Comparison of ENCODE assay signal across 12 cellular contexts in genomic region chr7:49597805-49598204, GRCh38.
"Had no signal": no experiment of that assay in that cellular context is flagged by ENCODE, and none has a peak within 500 bp of the region (broad histone marks: within the 10 kb centered on the region; RNA-seq: fewer than 3 reads in every experiment).

No MANE protein-coding gene starts in this region.

- H3K4me3 ChIP-seq: gastrocnemius medialis, lung, sigmoid colon had no signal

- DNase-seq: activated CD4-positive, alpha-beta T cell treated with anti-CD3 and anti-CD28 coated beads, Interleukin-2, amount 50 U/mL, for 4 hours; activated CD4-positive, CD25-positive, alpha-beta regulatory T cell treated with anti-CD3 and anti-CD28 coated beads, Interleukin-2, amount 50 U/mL, for 72 hours; activated gamma-delta T cell; activated naive CD8-positive, alpha-beta T cell treated with anti-CD3 and anti-CD28 coated beads for 36 hours; activated T-cell treated with anti-CD3 and anti-CD28 coated beads, Interleukin-2, amount 50 U/mL, for 24 hours; gastrocnemius medialis; hippocampal formation; sigmoid colon; stimulated activated CD4-positive, alpha-beta T cell treated with anti-CD3 and anti-CD28 coated beads, Interleukin-12 subunit alpha, Interleukin-12 subunit beta, amount 100 ng/mL, for 4 hours; stimulated activated CD4-positive, alpha-beta T cell treated with anti-CD3 and anti-CD28 coated beads, Interleukin-2, amount 100 ng/mL, for 48 hours; stimulated activated naive CD4-positive, alpha-beta T cell treated with Interleukin-2 at 50 U/mL for 16 hours had no signal

- H3K36me3 ChIP-seq: gastrocnemius medialis, sigmoid colon had no signal

- ATAC-seq: gastrocnemius medialis had no signal

- H3K27me3 ChIP-seq: gastrocnemius medialis, sigmoid colon had no signal

- H3K4me1 ChIP-seq: gastrocnemius medialis, sigmoid colon had no signal

- H3K9me3 ChIP-seq: gastrocnemius medialis, sigmoid colon had no signal

- H3K27ac ChIP-seq: gastrocnemius medialis, sigmoid colon had no signal
